ENCODE assay signal across 9 cellular contexts in genomic region chr1:18146886-18147285, GRCh38. TPM values are rescaled to one million over a fixed set of nuclear protein-coding genes. Genes with fewer than 3 reads are reported as not detected.
"Had no signal": no experiment of that assay in that cellular context is flagged by ENCODE, and none has a peak within 500 bp of the region (broad histone marks: within the 10 kb centered on the region; RNA-seq: fewer than 3 reads in every experiment).

No MANE protein-coding gene starts in this region.

- H3K4me3 ChIP-seq: GM12878 had no signal

- ATAC-seq: GM12878 had no signal

- FAIRE-seq: G401.6, GM12878, GM12891, GM12892, GM18507, GM19239 had no signal

- DNase-seq: GDM1, GF-D8 had no signal

RNA-seq across cellular contexts. Expression of gene IGSF21, which starts 39.3 kb away (rescaled TPM):
- total RNA-seq: G401, GM12878 had no signal
